ENCODE assay signal across 29 cellular contexts in genomic region chr7:155526225-155526624, GRCh38. TPM values are rescaled to one million over a fixed set of nuclear protein-coding genes. Genes with fewer than 3 reads are reported as not detected.
"Had no signal": no experiment of that assay in that cellular context is flagged by ENCODE, and none has a peak within 500 bp of the region (broad histone marks: within the 10 kb centered on the region; RNA-seq: fewer than 3 reads in every experiment).

No MANE protein-coding gene starts in this region.

- H3K4me1 Mint-ChIP-seq: activated CD4-positive, alpha-beta T cell treated with anti-CD3 and anti-CD28 coated beads, Interleukin-2, amount 10 ng/mL, durations not matched to agents 7 days and 5 days; activated naive CD4-positive, alpha-beta T cell treated with anti-CD3 and anti-CD28 coated beads, Interleukin-2, amount 10 ng/mL, durations not matched to agents 7 days and 5 days; activated naive CD8-positive, alpha-beta T cell treated with anti-CD3 and anti-CD28 coated beads for 36 hours had no signal

- H3K4me1 ChIP-seq: SJCRH30 had no signal

- H3K9me3 ChIP-seq: SJCRH30 had no signal

- H3K9me3 Mint-ChIP-seq: activated CD4-positive, alpha-beta T cell treated with anti-CD3 and anti-CD28 coated beads, Interleukin-2, amount 10 ng/mL, durations not matched to agents 7 days and 5 days; activated naive CD4-positive, alpha-beta T cell treated with anti-CD3 and anti-CD28 coated beads, Interleukin-2, amount 10 ng/mL, durations not matched to agents 7 days and 5 days; activated naive CD8-positive, alpha-beta T cell treated with anti-CD3 and anti-CD28 coated beads for 36 hours had no signal

- H3K27ac Mint-ChIP-seq: activated CD4-positive, alpha-beta T cell treated with anti-CD3 and anti-CD28 coated beads, Interleukin-2, amount 10 ng/mL, durations not matched to agents 7 days and 5 days; activated CD8-positive, alpha-beta T cell treated with anti-CD3 and anti-CD28 coated beads, Interleukin-2, amount 10 ng/mL, durations not matched to agents 7 days and 5 days; activated naive CD4-positive, alpha-beta T cell treated with anti-CD3 and anti-CD28 coated beads, Interleukin-2, amount 10 ng/mL, durations not matched to agents 7 days and 5 days; activated naive CD8-positive, alpha-beta T cell treated with anti-CD3 and anti-CD28 coated beads for 36 hours had no signal

- H3K27ac ChIP-seq: brain microvascular endothelial cell, KMS-11, SJCRH30, SK-N-MC had no signal

- ATAC-seq: activated CD8-positive, alpha-beta T cell treated with anti-CD3 and anti-CD28 coated beads, Interleukin-2, amount 10 ng/mL, durations not matched to agents 7 days and 5 days had no signal

- H3K36me3 Mint-ChIP-seq: activated naive CD4-positive, alpha-beta T cell treated with anti-CD3 and anti-CD28 coated beads, Interleukin-2, amount 10 ng/mL, durations not matched to agents 7 days and 5 days; activated naive CD8-positive, alpha-beta T cell treated with anti-CD3 and anti-CD28 coated beads for 36 hours had no signal

- H3K9ac ChIP-seq: KMS-11 had no signal

- H3K4me3 Mint-ChIP-seq: activated CD4-positive, alpha-beta T cell treated with anti-CD3 and anti-CD28 coated beads, Interleukin-2, amount 10 ng/mL, durations not matched to agents 7 days and 5 days; activated CD8-positive, alpha-beta T cell treated with anti-CD3 and anti-CD28 coated beads, Interleukin-2, amount 10 ng/mL, durations not matched to agents 7 days and 5 days; activated naive CD4-positive, alpha-beta T cell treated with anti-CD3 and anti-CD28 coated beads, Interleukin-2, amount 10 ng/mL, durations not matched to agents 7 days and 5 days; activated naive CD8-positive, alpha-beta T cell treated with anti-CD3 and anti-CD28 coated beads for 36 hours had no signal

- DNase-seq: activated CD4-positive, alpha-beta T cell treated with anti-CD3 and anti-CD28 coated beads, Interleukin-2, amount 10 ng/mL, durations not matched to agents 7 days and 5 days; activated CD4-positive, alpha-beta T cell treated with anti-CD3 and anti-CD28 coated beads, Interleukin-2, amount 50 U/mL, for 48 hours; activated CD8-positive, alpha-beta T cell treated with anti-CD3 and anti-CD28 coated beads, Interleukin-2, amount 10 ng/mL, durations not matched to agents 7 days and 5 days; activated effector memory CD4-positive, alpha-beta T cell treated with Interleukin-2 at 50 U/mL for 16 hours; activated naive CD4-positive, alpha-beta T cell treated with anti-CD3 and anti-CD28 coated beads, Interleukin-2, amount 10 ng/mL, durations not matched to agents 7 days and 5 days; activated naive CD8-positive, alpha-beta T cell treated with anti-CD3 and anti-CD28 coated beads for 36 hours; activated T-cell treated with anti-CD3 and anti-CD28 coated beads, Interleukin-2, amount 50 U/mL, for 48 hours; amniotic stem cell; brain microvascular endothelial cell; MM.1S; MV-4-11; NCI-H1092; NCI-H1436 treated with DMSO at 0.1 percent for 48 hours; NCI-H1694 treated with DMSO at 0.1 percent for 48 hours; NCI-H2029; NCI-H2171; NCI-H510A; NCI-H526; NCI-H748 treated with DMSO at 0.1 percent for 48 hours; OCI-M1; SHP77; SJCRH30; T1000 had no signal

- H3K36me3 ChIP-seq: brain microvascular endothelial cell, SJCRH30 had no signal

- H3K4me3 ChIP-seq: SJCRH30, SK-N-MC had no signal

RNA-seq across cellular contexts. Expression of gene CNPY1, which starts 20.1 kb away (rescaled TPM):
- total RNA-seq: activated CD4-positive, alpha-beta T cell treated with anti-CD3 and anti-CD28 coated beads, Interleukin-2, amount 10 ng/mL, durations not matched to agents 7 days and 5 days; activated CD8-positive, alpha-beta T cell treated with anti-CD3 and anti-CD28 coated beads, Interleukin-2, amount 10 ng/mL, durations not matched to agents 7 days and 5 days; activated naive CD8-positive, alpha-beta T cell treated with anti-CD3 and anti-CD28 coated beads for 36 hours; aorta; LHCN-M2; SJCRH30; T-helper 1 cell treated with Interleukin-12 subunit alpha and Interleukin-12 subunit beta and Interleukin-4 antibody, amounts not matched to agents 30 ng/mL and 1 ng/mL, for 36 hours; T-helper 2 cell treated with Interferon-gamma antibody and Interleukin-4, amounts not matched to agents 100 ng/mL and 5 ng/mL, for 36 hours had no signal
- polyA plus RNA-seq: aorta had no signal
